In the genomic region with DNA sequence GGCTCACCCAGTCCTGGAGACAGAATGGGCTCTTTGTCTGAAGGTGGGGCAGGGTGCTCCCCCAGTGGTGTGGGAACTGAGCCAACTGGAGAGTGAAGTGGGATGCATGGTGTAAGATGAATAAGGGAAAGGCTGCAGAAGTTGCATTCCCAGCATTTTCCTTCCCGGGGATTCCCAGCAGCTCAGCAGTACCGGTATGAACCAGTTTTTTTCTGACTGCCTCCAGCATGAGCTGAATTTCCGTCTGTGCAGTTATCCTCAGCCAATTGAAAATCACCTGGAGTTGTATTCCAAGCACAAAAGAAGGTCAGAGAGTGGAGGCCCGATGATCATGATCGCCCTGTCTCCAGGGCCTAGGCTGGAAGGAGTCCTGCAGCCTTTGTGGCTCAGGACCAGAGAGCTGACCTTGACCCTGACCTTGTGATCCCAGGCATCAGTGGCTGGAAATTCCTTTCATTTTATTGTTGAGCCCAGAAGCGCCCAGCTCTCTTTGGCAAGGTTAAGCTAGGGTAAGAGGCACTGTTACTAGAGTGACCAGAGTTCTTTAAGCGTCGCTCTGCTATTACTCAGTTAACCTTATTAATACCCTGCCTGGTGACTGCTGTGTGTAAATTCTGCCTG, we compare ENCODE assay signal across 8 cellular contexts. TPM values are rescaled to one million over a fixed set of nuclear protein-coding genes. Genes with fewer than 3 reads are reported as not detected.
DNase-seq lines count a peak whose midpoint lies in the region; ATAC-seq and TF ChIP-seq lines count a peak whose summit lies in the region.

No MANE protein-coding gene starts in this region.

- H3K27ac ChIP-seq in CD8-positive, alpha-beta memory T cell (ENCODE audit: low read depth, low read length), result peak overlapping the region; percentile 90
- H3K27ac ChIP-seq in adrenal gland, result peak overlapping the region; percentile 6 to 91 (median 85)
- H3K27ac ChIP-seq in right cardiac atrium (ENCODE audit: low read length), result peak overlapping the region; percentile 94

- peak overlapping the region; percentile 94 to 100 (median 100) for H3K27ac Mint-ChIP-seq in CD8-positive, alpha-beta memory T cell

- H3K4me1 Mint-ChIP-seq in CD8-positive, alpha-beta memory T cell, result peaks cover 72 to 86% (median 82%) of the 10 kb centered on the region in 3 donors

- H3K27me3 Mint-ChIP-seq in CD8-positive, alpha-beta memory T cell, result peaks cover 0 to 2% of the 10 kb centered on the region in 2 donors

- peaks cover 0 to 14% (median 4%) of the 10 kb centered on the region in 3 donors for H3K36me3 Mint-ChIP-seq in CD8-positive, alpha-beta memory T cell

- peak overlapping the region; percentile 37 to 94 (median 87) for H3K4me3 Mint-ChIP-seq in CD8-positive, alpha-beta memory T cell

- H3K9me3 ChIP-seq in CD8-positive, alpha-beta memory T cell (ENCODE audit: low read length), result no peaks in the 10 kb centered on the region
- H3K9me3 ChIP-seq in adrenal gland (replicated peaks in 1 of 3), result no peaks in the 10 kb centered on the region
- no peaks in the 10 kb centered on the region for H3K9me3 ChIP-seq in right cardiac atrium (ENCODE audit: control insufficient read depth, low read length)

- H3K36me3 ChIP-seq in CD8-positive, alpha-beta memory T cell (ENCODE audit: insufficient read depth, low read length), result no peaks in the 10 kb centered on the region
- H3K36me3 ChIP-seq in adrenal gland (replicated peaks in 1 of 2), result no peaks in the 10 kb centered on the region

- DNase-seq in CD8-positive, alpha-beta memory T cell, result no peak
- DNase-seq in adrenal gland (peak; percentile 65 to 90 (median 84)), right cardiac atrium (peak in 1 of 3 donors; percentile 72), retina (peak; percentile 59), putamen (ENCODE audit: low spot score) (no peak), globus pallidus (ENCODE audit: low spot score) (no peak)

- WGBS in adrenal gland, 4 donors, result 8 to 19% (median 18%) methylated on average over 8 of the region's 8 CpGs
- 23% methylated on average over 8 of the region's 8 CpGs for WGBS in right cardiac atrium

- intact Hi-C loops in adrenal gland (cut with DNase I), result no loop called here
- intact Hi-C loops in right cardiac atrium (cut with DNase I), result no loop called here

- no peaks in the 10 kb centered on the region for H3K27me3 ChIP-seq in CD8-positive, alpha-beta memory T cell (ENCODE audit: insufficient read depth, low read length, poor library complexity, severe bottlenecking)
- no peaks in the 10 kb centered on the region for H3K27me3 ChIP-seq in adrenal gland
- no peaks in the 10 kb centered on the region for H3K27me3 ChIP-seq in right cardiac atrium (ENCODE audit: control insufficient read depth, insufficient read depth)

- peak in 1 of 2 donors; percentile 29 for TF ChIP-seq POLR2A in adrenal gland (IDR thresholded peaks at IDR 0.05)

- POLR2A ChIA-PET in CD8-positive, alpha-beta memory T cell (lab: Charles Lee), result interaction anchor here (0.5 to 10.1 kb wide), 8 partner anchors 9 to 208 kb away, joined by 3 to 126 read pairs (median 5); partner anchors contain the start of genes H2AZ2, OGDH and TMED4

- peaks cover 71% of the 10 kb centered on the region for H3K4me1 ChIP-seq in CD8-positive, alpha-beta memory T cell (ENCODE audit: insufficient read depth, low read length)
- H3K4me1 ChIP-seq in adrenal gland (replicated peaks in 1 of 2) (peaks cover 31 to 32% of the 10 kb centered on the region in 2 donors), right cardiac atrium (ENCODE audit: control insufficient read depth, insufficient read depth, low read length) (peaks cover 24% of the 10 kb centered on the region)

- H3K9me3 Mint-ChIP-seq in CD8-positive, alpha-beta memory T cell, result no peaks in the 10 kb centered on the region

- H3K4me3 ChIP-seq in CD8-positive, alpha-beta memory T cell (ENCODE audit: low read length), result peak overlapping the region; percentile 24
- H3K4me3 ChIP-seq in adrenal gland (peak overlapping the region in 1 of 4 donors; percentile 15), right cardiac atrium (ENCODE audit: low read length) (no peak overlapping the region)

- CTCF ChIA-PET in CD8-positive, alpha-beta memory T cell (lab: Charles Lee), result interaction anchor here (0.8 to 3.2 kb wide), 8 partner anchors 8 to 208 kb away, joined by 3 to 26 read pairs (median 4); partner anchors contain the start of genes H2AZ2 and OGDH

- TF ChIP-seq EP300 in Ishikawa (IDR thresholded peaks at IDR 0.05; ENCODE audit: borderline replicate concordance), result no peak

- TF ChIP-seq RAD21 in Ishikawa (IDR thresholded peaks at IDR 0.05; ENCODE audit: low read depth), result no peak

- ATAC-seq in right cardiac atrium (peak; percentile 17 to 18), HG02610 (IDR thresholded peaks at IDR 0.05; ENCODE audit: unreplicated experiment) (no peak)

- no peak for TF ChIP-seq CTCF in adrenal gland (IDR thresholded peaks at IDR 0.05)

TF ChIP-seq in Ishikawa, 13 proteins besides CTCF, POLR2A, EP300 and RAD21:
- TF ChIP-seq NFIC (IDR thresholded peaks at IDR 0.05) (peak; percentile 37; the same call in 1 of the 2 replicates), YY1 (IDR thresholded peaks at IDR 0.05; ENCODE audit: low read depth) (no peak), MAX (IDR thresholded peaks at IDR 0.05) (no peak), TEAD4 (IDR thresholded peaks at IDR 0.05) (peak; percentile 25; the same call in 1 of the 2 replicates)
- TF ChIP-seq, protein P1, sequence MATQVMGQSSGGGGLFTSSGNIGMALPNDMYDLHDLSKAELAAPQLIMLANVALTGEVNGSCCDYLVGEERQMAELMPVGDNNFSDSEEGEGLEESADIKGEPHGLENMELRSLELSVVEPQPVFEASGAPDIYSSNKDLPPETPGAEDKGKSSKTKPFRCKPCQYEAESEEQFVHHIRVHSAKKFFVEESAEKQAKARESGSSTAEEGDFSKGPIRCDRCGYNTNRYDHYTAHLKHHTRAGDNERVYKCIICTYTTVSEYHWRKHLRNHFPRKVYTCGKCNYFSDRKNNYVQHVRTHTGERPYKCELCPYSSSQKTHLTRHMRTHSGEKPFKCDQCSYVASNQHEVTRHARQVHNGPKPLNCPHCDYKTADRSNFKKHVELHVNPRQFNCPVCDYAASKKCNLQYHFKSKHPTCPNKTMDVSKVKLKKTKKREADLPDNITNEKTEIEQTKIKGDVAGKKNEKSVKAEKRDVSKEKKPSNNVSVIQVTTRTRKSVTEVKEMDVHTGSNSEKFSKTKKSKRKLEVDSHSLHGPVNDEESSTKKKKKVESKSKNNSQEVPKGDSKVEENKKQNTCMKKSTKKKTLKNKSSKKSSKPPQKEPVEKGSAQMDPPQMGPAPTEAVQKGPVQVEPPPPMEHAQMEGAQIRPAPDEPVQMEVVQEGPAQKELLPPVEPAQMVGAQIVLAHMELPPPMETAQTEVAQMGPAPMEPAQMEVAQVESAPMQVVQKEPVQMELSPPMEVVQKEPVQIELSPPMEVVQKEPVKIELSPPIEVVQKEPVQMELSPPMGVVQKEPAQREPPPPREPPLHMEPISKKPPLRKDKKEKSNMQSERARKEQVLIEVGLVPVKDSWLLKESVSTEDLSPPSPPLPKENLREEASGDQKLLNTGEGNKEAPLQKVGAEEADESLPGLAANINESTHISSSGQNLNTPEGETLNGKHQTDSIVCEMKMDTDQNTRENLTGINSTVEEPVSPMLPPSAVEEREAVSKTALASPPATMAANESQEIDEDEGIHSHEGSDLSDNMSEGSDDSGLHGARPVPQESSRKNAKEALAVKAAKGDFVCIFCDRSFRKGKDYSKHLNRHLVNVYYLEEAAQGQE (IDR thresholded peaks at IDR 0.05; ENCODE audit: low read depth), result no peak

RNA-seq across cellular contexts. Expression of gene OGDH, which starts 33.4 kb away (rescaled TPM):
- total RNA-seq in CD8-positive, alpha-beta memory T cell, result 10 to 100 TPM; 92.8 to 93.8 TPM
- polyA plus RNA-seq in CD8-positive, alpha-beta memory T cell, result 58.3 TPM
- total RNA-seq in adrenal gland (100 to 1,000 TPM; 128 to 284 (median 151) TPM), right cardiac atrium (100 to 1,000 TPM; 347 to 406 (median 380) TPM)
- polyA plus RNA-seq in adrenal gland (100 to 1,000 TPM in 1 of 3 donors, 10 to 100 TPM in 2; 46.0 to 148 (median 59.8) TPM), right cardiac atrium (168 TPM)

RNA-seq across cellular contexts. Expression of gene TMED4, which starts 57.8 kb away (rescaled TPM):
- total RNA-seq in CD8-positive, alpha-beta memory T cell, result 10 to 100 TPM; 78.8 to 80.5 TPM
- polyA plus RNA-seq in CD8-positive, alpha-beta memory T cell, result 84.3 TPM
- total RNA-seq in adrenal gland (100 to 1,000 TPM in 6 of 8 donors, 10 to 100 TPM in 2; 87.5 to 189 (median 127) TPM), right cardiac atrium (10 to 100 TPM; 63.2 to 75.2 (median 66.6) TPM)
- polyA plus RNA-seq in adrenal gland (10 to 100 TPM; 45.2 to 64.9 (median 46.7) TPM), right cardiac atrium (63.9 TPM)

Comparison
In these comparisons a context has a peak if more than half of its experiments do, and no peak if none do; other contexts are left out.
1. DNase-seq: peak in adrenal gland (7 of 7) and retina (single experiment); none in CD8-positive, alpha-beta memory T cell (0 of 5), putamen (single experiment) and globus pallidus (single experiment).
2. Peak in every context shown above with its lines, with median percentiles within 50 percentile points of each other: H3K27ac ChIP-seq.